In the genomic region with DNA sequence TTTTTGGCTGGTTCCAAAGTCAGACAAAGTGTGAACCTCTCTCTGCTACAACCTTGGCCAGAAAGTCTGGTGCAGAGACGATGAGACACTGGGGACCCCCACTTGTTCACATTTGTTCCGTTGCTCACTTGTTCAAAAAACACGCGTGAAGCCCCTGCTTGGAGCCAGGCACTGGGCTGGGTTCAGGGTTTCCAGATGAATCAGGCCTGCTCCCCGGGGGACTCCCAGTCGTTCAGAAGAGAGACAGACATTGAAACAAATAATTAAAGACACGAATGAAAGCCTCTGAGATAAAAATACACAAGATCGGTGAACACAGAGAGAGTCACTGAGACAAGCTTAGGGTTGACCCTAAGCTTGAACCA, we compare ENCODE assay signal across 9 cellular contexts.
DNase-seq lines count a peak whose midpoint lies in the region; ATAC-seq and TF ChIP-seq lines count a peak whose summit lies in the region.
"Had no signal": no experiment of that assay in that cellular context is flagged by ENCODE, and none has a peak within 500 bp of the region (broad histone marks: within the 10 kb centered on the region; RNA-seq: fewer than 3 reads in every experiment).

No MANE protein-coding gene starts in this region.

- TF ChIP-seq CTCF in uterus (IDR thresholded peaks at IDR 0.05) (no peak), sigmoid colon (IDR thresholded peaks at IDR 0.05) (no peak)

- TF ChIP-seq EP300 in sigmoid colon (IDR thresholded peaks at IDR 0.05), result no peak

- intact Hi-C loops in uterus (cut with DNase I; ENCODE audit: low total_unique reads), result no loop called here
- intact Hi-C loops in sigmoid colon (cut with DNase I), result no loop called here

- H3K4me1 ChIP-seq in uterus, result no peaks in the 10 kb centered on the region
- peaks cover 0 to 13% (median 11%) of the 10 kb centered on the region in 4 donors for H3K4me1 ChIP-seq in sigmoid colon

- 46 to 67% methylated on average over 8 of the region's 8 CpGs for WGBS in sigmoid colon, 2 donors

- H3K27me3 ChIP-seq in uterus, result no peaks in the 10 kb centered on the region
- no peaks in the 10 kb centered on the region for H3K27me3 ChIP-seq in sigmoid colon

- H3K4me3 ChIP-seq in uterus, result no peak overlapping the region
- no peak overlapping the region for H3K4me3 ChIP-seq in sigmoid colon

- no peak for TF ChIP-seq POLR2A in uterus (IDR thresholded peaks at IDR 0.05)
- TF ChIP-seq POLR2A in sigmoid colon (IDR thresholded peaks at IDR 0.05), result no peak

- DNase-seq in activated T-cell treated with anti-CD3 and anti-CD28 coated beads for 1 hour (ENCODE audit: low read depth), result peak; percentile 33
- DNase-seq in stimulated activated CD4-positive, alpha-beta T cell treated with anti-CD3 and anti-CD28 coated beads, Interleukin-1b, Interleukin-23, amount 100 ng/mL, for 48 hours, result peak; percentile 74
- no peak for DNase-seq in SK-N-DZ (ENCODE audit: low spot score)
- no peak for DNase-seq in uterus
- no peak for DNase-seq in sigmoid colon

- H3K9me3 ChIP-seq in uterus (no peaks in the 10 kb centered on the region), sigmoid colon (no peaks in the 10 kb centered on the region)

- H3K36me3 ChIP-seq in uterus, result no peaks in the 10 kb centered on the region
- no peaks in the 10 kb centered on the region for H3K36me3 ChIP-seq in sigmoid colon

- H3K27ac ChIP-seq in uterus (no peak overlapping the region), sigmoid colon (peak overlapping the region in 1 of 4 donors; percentile 57)

- ATAC-seq in GM19025 (IDR thresholded peaks at IDR 0.05; ENCODE audit: low read depth, unreplicated experiment) (peak; percentile 10), HG03175 (IDR thresholded peaks at IDR 0.05; ENCODE audit: unreplicated experiment) (peak; percentile 13), GM19467 (IDR thresholded peaks at IDR 0.05; ENCODE audit: unreplicated experiment) (no peak)
- ATAC-seq: Panc1 had no signal

Comparison
In these comparisons a context has a peak if more than half of its experiments do, and no peak if none do; other contexts are left out.
1. DNase-seq: peak in activated T-cell treated with anti-CD3 and anti-CD28 coated beads for 1 hour (single experiment) and stimulated activated CD4-positive, alpha-beta T cell treated with anti-CD3 and anti-CD28 coated beads, Interleukin-1b, Interleukin-23, amount 100 ng/mL, for 48 hours (single experiment); none in SK-N-DZ (single experiment), uterus (0 of 2) and sigmoid colon (single experiment).